11 cellular contexts compared by ENCODE assay signal in the genomic region with DNA sequence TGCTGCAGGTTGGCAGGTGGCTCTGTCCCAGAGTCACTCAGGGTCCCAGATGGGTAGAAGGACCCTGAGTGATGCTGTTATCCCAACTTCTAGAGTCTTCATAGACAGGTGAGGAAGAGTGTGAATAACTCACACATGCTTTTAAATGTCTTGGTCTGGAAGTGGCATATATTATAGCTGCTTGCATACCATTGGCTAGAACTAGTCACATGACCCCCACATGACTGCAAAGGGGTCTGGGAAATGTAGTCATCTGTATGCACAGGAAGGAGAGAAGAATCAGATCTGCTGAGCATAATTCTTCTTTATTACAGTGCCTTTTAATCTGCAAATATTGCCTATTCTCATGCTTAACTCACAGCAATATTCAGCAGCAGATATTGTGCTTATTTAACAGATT. TPM values are rescaled to one million over a fixed set of nuclear protein-coding genes. Genes with fewer than 3 reads are reported as not detected.
DNase-seq lines count a peak whose midpoint lies in the region; ATAC-seq lines count a peak whose summit lies in the region.
"Had no signal": no experiment of that assay in that cellular context is flagged by ENCODE, and none has a peak within 500 bp of the region (broad histone marks: within the 10 kb centered on the region; RNA-seq: fewer than 3 reads in every experiment).

No MANE protein-coding gene starts in this region.

- ATAC-seq in T-helper 17 cell = peak; percentile 44
- ATAC-seq in HG02763 (IDR thresholded peaks at IDR 0.05; ENCODE audit: unreplicated experiment) = no peak
- ATAC-seq: stimulated activated effector memory CD8-positive, alpha-beta T cell treated with anti-CD3 and anti-CD28 coated beads, Interleukin-12 subunit alpha, Interleukin-12 subunit beta, amount 100 ng/mL, for 72 hours had no signal

- H3K4me1 Mint-ChIP-seq in T-helper 17 cell (no peaks in the 10 kb centered on the region), immature natural killer cell (no peaks in the 10 kb centered on the region)
- H3K4me1 Mint-ChIP-seq: stimulated activated effector memory CD8-positive, alpha-beta T cell treated with anti-CD3 and anti-CD28 coated beads, Interleukin-12 subunit alpha, Interleukin-12 subunit beta, amount 100 ng/mL, for 72 hours had no signal

- H3K4me2 ChIP-seq in mesenchymal stem cell (ENCODE audit: low read length, poor library complexity, severe bottlenecking) = no peak overlapping the region

- H3K36me3 Mint-ChIP-seq in T-helper 17 cell (ENCODE audit: low read depth) (no peaks in the 10 kb centered on the region), immature natural killer cell (no peaks in the 10 kb centered on the region)
- H3K36me3 Mint-ChIP-seq: stimulated activated effector memory CD8-positive, alpha-beta T cell treated with anti-CD3 and anti-CD28 coated beads, Interleukin-12 subunit alpha, Interleukin-12 subunit beta, amount 100 ng/mL, for 72 hours had no signal

- no peak overlapping the region for H3K23ac ChIP-seq in mesenchymal stem cell (ENCODE audit: low read length in 2 of 2)

- in situ Hi-C loops in Caki2 (cut with HindIII; ENCODE audit: low pct_unique_long_range_greater_than_20kb, low sequenced_read_pairs) = no loop called here
- in situ Hi-C loops in HAP-1 (cut with MboI; ENCODE audit: low sequenced_read_pairs) = no loop called here

- no peak overlapping the region for H3K18ac ChIP-seq in mesenchymal stem cell (ENCODE audit: low read depth in 1 of 2, low read length in 2 of 2)

- H3K4me1 ChIP-seq in HAP-1 = no peaks in the 10 kb centered on the region
- H3K4me1 ChIP-seq in mesenchymal stem cell (ENCODE audit: control insufficient read depth, insufficient read depth, low read depth, low read length) = peaks cover 2% of the 10 kb centered on the region
- H3K4me1 ChIP-seq: right atrium auricular region had no signal

- H3K27me3 ChIP-seq in HAP-1 (ENCODE audit: low read depth) (no peaks in the 10 kb centered on the region), mesenchymal stem cell (ENCODE audit: control insufficient read depth in 1 of 2, insufficient read depth in 1 of 2, low read length in 2 of 2) (peaks cover 2 to 3% of the 10 kb centered on the region in 2 experiments)

- no peaks in the 10 kb centered on the region for H3K79me1 ChIP-seq in mesenchymal stem cell (replicated peaks; ENCODE audit: low read length, poor library complexity, severe bottlenecking)

- H3K9ac ChIP-seq in mesenchymal stem cell (ENCODE audit: low read length) = no peak overlapping the region

- no peak overlapping the region for H4K91ac ChIP-seq in mesenchymal stem cell (ENCODE audit: low read length)

- no peak overlapping the region for H4K8ac ChIP-seq in mesenchymal stem cell (ENCODE audit: low read length)

- H2BK15ac ChIP-seq in mesenchymal stem cell (ENCODE audit: low read depth, poor library complexity, severe bottlenecking) = no peak overlapping the region

- no peak overlapping the region for H3K4me3 Mint-ChIP-seq in T-helper 17 cell
- H3K4me3 Mint-ChIP-seq in immature natural killer cell = no peak overlapping the region
- H3K4me3 Mint-ChIP-seq: stimulated activated effector memory CD8-positive, alpha-beta T cell treated with anti-CD3 and anti-CD28 coated beads, Interleukin-12 subunit alpha, Interleukin-12 subunit beta, amount 100 ng/mL, for 72 hours had no signal

- no peak overlapping the region for H2BK120ac ChIP-seq in mesenchymal stem cell (ENCODE audit: low read depth, low read length)

- H3K27ac Mint-ChIP-seq in T-helper 17 cell (no peak overlapping the region), immature natural killer cell (no peak overlapping the region)
- H3K27ac Mint-ChIP-seq: stimulated activated effector memory CD8-positive, alpha-beta T cell treated with anti-CD3 and anti-CD28 coated beads, Interleukin-12 subunit alpha, Interleukin-12 subunit beta, amount 100 ng/mL, for 72 hours had no signal

- DNase-seq in Caki2 (ENCODE audit: low read depth) (peak; percentile 52), HAP-1 (ENCODE audit: low spot score in 2 of 2) (peak; percentile 53 to 69), T-helper 17 cell (no peak), immature natural killer cell (peak in 2 of 3 donors; percentile 14 to 17), mesenchymal stem cell (no peak), hippocampal formation (lab: John Stamatoyannopoulos, UW) (no peak)
- no peak for DNase-seq in stimulated activated CD8-positive, alpha-beta memory T cell treated with anti-CD3 and anti-CD28 coated beads, Interleukin-4, amount 100 ng/mL, for 48 hours

- H3K9me3 ChIP-seq in HAP-1 = no peaks in the 10 kb centered on the region; the same call in 1 of the 2 replicates
- no peaks in the 10 kb centered on the region for H3K9me3 ChIP-seq in T-helper 17 cell (ENCODE audit: control insufficient read depth, low read length, poor library complexity, severe bottlenecking)
- H3K9me3 ChIP-seq in mesenchymal stem cell (ENCODE audit: control insufficient read depth, low read length) = no peaks in the 10 kb centered on the region
- H3K9me3 ChIP-seq: right atrium auricular region had no signal

- no peak overlapping the region for H3K27ac ChIP-seq in mesenchymal stem cell (ENCODE audit: low read length, poor library complexity, severe bottlenecking)
- H3K27ac ChIP-seq: right atrium auricular region had no signal

- H3K27me3 Mint-ChIP-seq in T-helper 17 cell = peaks cover 38% of the 10 kb centered on the region
- peaks cover 5 to 8% (median 6%) of the 10 kb centered on the region in 3 donors for H3K27me3 Mint-ChIP-seq in immature natural killer cell (ENCODE audit: low read depth in 3 of 3)

- no peak overlapping the region for H2BK5ac ChIP-seq in mesenchymal stem cell (ENCODE audit: low read depth, low read length, poor library complexity, severe bottlenecking)

- H3K36me3 ChIP-seq in HAP-1 (replicated peaks) (no peaks in the 10 kb centered on the region), mesenchymal stem cell (ENCODE audit: control insufficient read depth in 1 of 2, insufficient read depth in 2 of 2, low read depth in 1 of 2, low read length in 2 of 2) (no peaks in the 10 kb centered on the region)
- H3K36me3 ChIP-seq: right atrium auricular region had no signal

- no peaks in the 10 kb centered on the region for H3K9me3 Mint-ChIP-seq in immature natural killer cell
- H3K9me3 Mint-ChIP-seq: stimulated activated effector memory CD8-positive, alpha-beta T cell treated with anti-CD3 and anti-CD28 coated beads, Interleukin-12 subunit alpha, Interleukin-12 subunit beta, amount 100 ng/mL, for 72 hours had no signal

- H3K14ac ChIP-seq in mesenchymal stem cell (ENCODE audit: low read length in 2 of 2) = no peak overlapping the region

- no peak overlapping the region for H3K4ac ChIP-seq in mesenchymal stem cell (ENCODE audit: low read depth in 1 of 2, low read length in 2 of 2)

- H2AFZ ChIP-seq in mesenchymal stem cell (ENCODE audit: low read depth, low read length) = no peak overlapping the region

- no peak overlapping the region for H3K4me3 ChIP-seq in HAP-1
- no peak overlapping the region for H3K4me3 ChIP-seq in mesenchymal stem cell (ENCODE audit: insufficient read depth in 1 of 2, low read depth in 1 of 2, low read length in 2 of 2)
- H3K4me3 ChIP-seq: right atrium auricular region had no signal

- H2AK5ac ChIP-seq in mesenchymal stem cell (ENCODE audit: low read length, severe bottlenecking) = no peak overlapping the region

- no peak overlapping the region for H2BK12ac ChIP-seq in mesenchymal stem cell (ENCODE audit: low read length in 2 of 2)

RNA-seq across cellular contexts. Expression of gene KLHDC7A, which starts 28.2 kb away (rescaled TPM):
- total RNA-seq in Caki2 (2014; rRNA removed; shearing (Covaris generic); ENCODE audit: low replicate concordance) = 14.4 and 16.3 TPM in 2 replicates
- not detected for total RNA-seq in T-helper 17 cell
- not detected for polyA plus RNA-seq in immature natural killer cell
- polyA plus RNA-seq in mesenchymal stem cell (2013, experiment 1 of 2) = not detected
- polyA plus RNA-seq in mesenchymal stem cell (2013, experiment 2 of 2) = not detected
- polyA plus RNA-seq: keratinocyte had no signal

Comparison
In these comparisons a context has a peak if more than half of its experiments do, and no peak if none do; other contexts are left out.
1. DNase-seq: peak in Caki2 (single experiment), HAP-1 (2 of 2) and immature natural killer cell (2 of 3); none in T-helper 17 cell (0 of 3), mesenchymal stem cell (single experiment), hippocampal formation (0 of 2) and stimulated activated CD8-positive, alpha-beta memory T cell treated with anti-CD3 and anti-CD28 coated beads, Interleukin-4, amount 100 ng/mL, for 48 hours (single experiment).
2. RNA of gene KLHDC7A, which starts 28.2 kb away (total RNA-seq): 14.4 to 16.3 TPM in Caki2; not detected in T-helper 17 cell; every median in the first group is over 10 times any median in the second.